20 cellular contexts compared by ENCODE assay signal in the genomic region with DNA sequence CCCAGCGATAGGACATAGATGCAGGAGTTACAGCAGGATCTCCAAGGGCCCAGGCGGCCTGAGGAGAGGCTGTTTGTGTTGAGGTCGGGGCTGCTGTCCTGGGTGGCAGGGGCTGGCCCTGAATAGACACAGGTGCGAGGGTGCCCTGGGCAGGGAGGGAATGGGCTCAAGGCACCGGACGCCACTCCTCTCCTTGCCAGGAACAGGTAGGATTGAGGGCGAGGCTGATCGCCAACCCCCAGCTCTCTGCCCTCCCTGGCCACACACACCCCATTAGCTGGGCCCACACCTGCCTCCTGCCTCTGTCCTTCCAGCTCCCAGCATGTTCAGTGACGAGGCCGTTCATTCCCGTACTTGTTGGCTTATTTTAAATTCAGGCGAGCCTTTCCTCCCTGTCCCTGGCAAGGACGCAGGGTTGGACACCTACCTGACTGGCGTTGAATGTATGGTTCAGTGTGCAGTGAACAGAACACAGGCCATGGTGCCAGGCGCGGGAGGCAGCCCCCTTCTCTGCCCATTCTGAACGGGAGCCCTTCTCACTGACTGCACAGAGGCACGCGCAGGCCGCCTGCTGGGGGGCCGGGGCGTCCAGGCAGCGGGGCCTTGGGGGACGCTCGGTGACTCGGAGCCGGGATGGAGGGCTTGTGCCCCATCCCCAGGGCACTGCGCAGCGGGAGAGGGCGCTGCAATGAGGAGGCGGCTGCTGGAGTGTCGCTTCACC. TPM values are rescaled to one million over a fixed set of nuclear protein-coding genes. Genes with fewer than 3 reads are reported as not detected.
DNase-seq lines count a peak whose midpoint lies in the region; ATAC-seq and TF ChIP-seq lines count a peak whose summit lies in the region.
"Had no signal": no experiment of that assay in that cellular context is flagged by ENCODE, and none has a peak within 500 bp of the region (broad histone marks: within the 10 kb centered on the region; RNA-seq: fewer than 3 reads in every experiment).

No MANE protein-coding gene starts in this region.

- no peak overlapping the region for H3K4me3 Mint-ChIP-seq in chondrocyte (ENCODE audit: unreplicated experiment)
- H3K4me3 Mint-ChIP-seq in nephron: no peak overlapping the region
- H3K4me3 Mint-ChIP-seq: CD4-positive, CD25-positive, alpha-beta regulatory T cell; stimulated activated effector memory CD8-positive, alpha-beta T cell treated with anti-CD3 and anti-CD28 coated beads, Interleukin-12 subunit alpha, Interleukin-12 subunit beta, amount 100 ng/mL, for 72 hours had no signal

- no peak for ATAC-seq in left ventricle myocardium superior
- ATAC-seq in HG03460 (IDR thresholded peaks at IDR 0.05; ENCODE audit: unreplicated experiment): no peak
- ATAC-seq: stimulated activated effector memory CD8-positive, alpha-beta T cell treated with anti-CD3 and anti-CD28 coated beads, Interleukin-12 subunit alpha, Interleukin-12 subunit beta, amount 100 ng/mL, for 72 hours had no signal

- WGBS in tibial nerve, 2 donors: 91 to 92% methylated on average over 23 to 32 of the region's 32 CpGs

- H3K9me3 ChIP-seq in tibial nerve: no peaks in the 10 kb centered on the region

- DNase-seq in cardiac septum (ENCODE audit: low spot score) (peak; percentile 31), left ventricle myocardium superior (no peak), chondrocyte (ENCODE audit: low spot score) (peak; percentile 86), tibial nerve (ENCODE audit: low spot score in 2 of 2) (peak in 1 of 2 donors; percentile 5), EL (no peak)
- no peak for DNase-seq in stimulated activated CD4-positive, alpha-beta T cell treated with anti-CD3 and anti-CD28 coated beads, Interleukin-2, amount 100 ng/mL, for 48 hours
- DNase-seq: activated effector memory CD4-positive, alpha-beta T cell treated with anti-CD3 and anti-CD28 coated beads, Interleukin-2, amount 50 U/mL, for 16 hours; CD4-positive, CD25-positive, alpha-beta regulatory T cell; central memory CD4-positive, alpha-beta T cell; DMS 273 treated with DMSO at 0.1 percent for 48 hours; effector memory CD4-positive, alpha-beta T cell; KBM-7; NCI-H146; NCI-H2171 treated with DMSO at 0.1 percent for 48 hours; SHP77; T-helper 1 cell had no signal

- H3K4me1 ChIP-seq in tibial nerve: peaks cover 5 to 89% (median 60%) of the 10 kb centered on the region in 4 donors

- H3K27me3 ChIP-seq in tibial nerve: no peaks in the 10 kb centered on the region

- no peak overlapping the region for H3K4me3 ChIP-seq in tibial nerve

- H3K36me3 Mint-ChIP-seq in chondrocyte (ENCODE audit: low read depth): no peaks in the 10 kb centered on the region
- H3K36me3 Mint-ChIP-seq in nephron (ENCODE audit: low read depth): no peaks in the 10 kb centered on the region
- H3K36me3 Mint-ChIP-seq: CD4-positive, CD25-positive, alpha-beta regulatory T cell; stimulated activated effector memory CD8-positive, alpha-beta T cell treated with anti-CD3 and anti-CD28 coated beads, Interleukin-12 subunit alpha, Interleukin-12 subunit beta, amount 100 ng/mL, for 72 hours had no signal

- H3K27ac Mint-ChIP-seq in chondrocyte (ENCODE audit: unreplicated experiment) (no peak overlapping the region), nephron (peak overlapping the region; percentile 52 to 91 (median 86))
- H3K27ac Mint-ChIP-seq: CD4-positive, CD25-positive, alpha-beta regulatory T cell; stimulated activated effector memory CD8-positive, alpha-beta T cell treated with anti-CD3 and anti-CD28 coated beads, Interleukin-12 subunit alpha, Interleukin-12 subunit beta, amount 100 ng/mL, for 72 hours had no signal

- H3K27ac ChIP-seq in tibial nerve: peak overlapping the region in 3 of 4 donors; percentile 45 to 83 (median 80)

- TF ChIP-seq CTCF in chondrocyte (IDR thresholded peaks at IDR 0.05) (no peak), nephron (IDR thresholded peaks at IDR 0.05; ENCODE audit: unreplicated experiment in 3 of 3) (no peak), tibial nerve (IDR thresholded peaks at IDR 0.05) (no peak)

- H3K9me3 Mint-ChIP-seq in chondrocyte (ENCODE audit: low read depth) (no peaks in the 10 kb centered on the region), nephron (no peaks in the 10 kb centered on the region)
- H3K9me3 Mint-ChIP-seq: CD4-positive, CD25-positive, alpha-beta regulatory T cell; stimulated activated effector memory CD8-positive, alpha-beta T cell treated with anti-CD3 and anti-CD28 coated beads, Interleukin-12 subunit alpha, Interleukin-12 subunit beta, amount 100 ng/mL, for 72 hours had no signal

- intact Hi-C loops in cardiac septum (cut with DNase I): no loop called here
- intact Hi-C loops in left ventricle myocardium superior (cut with micrococcal nuclease): no loop called here

- H3K4me1 Mint-ChIP-seq in chondrocyte (ENCODE audit: low read depth): peaks cover 10% of the 10 kb centered on the region
- peaks cover 35% of the 10 kb centered on the region for H3K4me1 Mint-ChIP-seq in nephron
- H3K4me1 Mint-ChIP-seq: stimulated activated effector memory CD8-positive, alpha-beta T cell treated with anti-CD3 and anti-CD28 coated beads, Interleukin-12 subunit alpha, Interleukin-12 subunit beta, amount 100 ng/mL, for 72 hours had no signal

- peaks cover 41% of the 10 kb centered on the region for H3K27me3 Mint-ChIP-seq in chondrocyte (ENCODE audit: low read depth)
- H3K27me3 Mint-ChIP-seq in nephron (ENCODE audit: low read depth): peaks cover 24% of the 10 kb centered on the region

- no peak for TF ChIP-seq EP300 in tibial nerve (IDR thresholded peaks at IDR 0.05)

- H3K36me3 ChIP-seq in tibial nerve: no peaks in the 10 kb centered on the region

- TF ChIP-seq POLR2A in tibial nerve (IDR thresholded peaks at IDR 0.05): no peak

RNA-seq across cellular contexts. Expression of a gene that starts 41.3 kb away (rescaled TPM):
- total RNA-seq in cardiac septum: 9.7 TPM
- total RNA-seq in left ventricle myocardium superior: 7.4 TPM
- 1.6 to 2.9 TPM (median 1.9 TPM) in 3 replicates for total RNA-seq in chondrocyte
- total RNA-seq in tibial nerve: 100 to 1,000 TPM; 116 to 226 (median 141) TPM

RNA-seq across cellular contexts. Expression of a gene that starts 51.0 kb away (rescaled TPM):
- not detected for total RNA-seq in cardiac septum
- not detected for total RNA-seq in left ventricle myocardium superior
- not detected in 3 replicates for total RNA-seq in chondrocyte
- 1 to 10 TPM in 1 of 4 donors, under 1 TPM in 1, not detected in 2; 0.44 to 1.2 TPM for total RNA-seq in tibial nerve
- total RNA-seq: CD4-positive, CD25-positive, alpha-beta regulatory T cell; temporal lobe had no signal

Comparison
In these comparisons a context has a peak if more than half of its experiments do, and no peak if none do; other contexts are left out.
1. DNase-seq: peak in cardiac septum (single experiment) and chondrocyte (single experiment); none in left ventricle myocardium superior (single experiment), stimulated activated CD4-positive, alpha-beta T cell treated with anti-CD3 and anti-CD28 coated beads, Interleukin-2, amount 100 ng/mL, for 48 hours (0 of 2) and EL (single experiment).
2. RNA of a gene that starts 41.3 kb away (total RNA-seq): 116 to 226 TPM in tibial nerve; 9.7 TPM in cardiac septum (single experiment), 7.4 TPM in left ventricle myocardium superior (single experiment) and 1.6 to 2.9 TPM in chondrocyte; every median in the first group is over 10 times any median in the second.